In genomic region chr9:34365282-34365681, GRCh38 we compare ENCODE assay signal across 16 cellular contexts. TPM values are rescaled to one million over a fixed set of nuclear protein-coding genes. Genes with fewer than 3 reads are reported as not detected.
DNase-seq lines count a peak whose midpoint lies in the region; ATAC-seq, FAIRE-seq and TF ChIP-seq lines count a peak whose summit lies in the region.
"Had no signal": no experiment of that assay in that cellular context is flagged by ENCODE, and none has a peak within 500 bp of the region (broad histone marks: within the 10 kb centered on the region; RNA-seq: fewer than 3 reads in every experiment).

No MANE protein-coding gene starts in this region.

- WGBS in liver = 25% methylated on average over 2 of the region's 2 CpGs
- WGBS in HepG2 (ENCODE audit: low lambda C conversion rate) = 81% methylated on average over 2 of the region's 2 CpGs
- WGBS in pancreas, 2 donors = 14 to 17% methylated on average over 2 of the region's 2 CpGs

- H3K36me3 ChIP-seq in liver (ENCODE audit: control insufficient read depth in 4 of 4, insufficient read depth in 3 of 4, low read depth in 1 of 4, low read length in 3 of 4) = peaks cover 0 to 3% (median 0%) of the 10 kb centered on the region in 4 donors
- H3K36me3 ChIP-seq in HepG2 (replicated peaks in 1 of 2; ENCODE audit: control insufficient read depth in 1 of 2, insufficient read depth in 2 of 2, low read length in 2 of 2) = peaks cover 6 to 12% of the 10 kb centered on the region in 2 experiments; a peak in 4 of 5 replicates
- peaks cover 0 to 8% (median 5%) of the 10 kb centered on the region in 3 donors for H3K36me3 ChIP-seq in pancreas

- peaks cover 3 to 37% (median 24%) of the 10 kb centered on the region in 4 donors for H3K4me1 ChIP-seq in liver (ENCODE audit: control insufficient read depth in 4 of 4, insufficient read depth in 4 of 4, low read length in 3 of 4)
- H3K4me1 ChIP-seq in HepG2 (ENCODE audit: insufficient read depth, low read length) = peaks cover 36% of the 10 kb centered on the region
- H3K4me1 ChIP-seq in pancreas = peaks cover 0 to 13% (median 6%) of the 10 kb centered on the region in 3 donors

- TF ChIP-seq EP300 in HepG2 (IDR thresholded peaks at IDR 0.05; ENCODE audit: low read depth in 2 of 2, low read length in 2 of 2) = no peak
- no peak for TF ChIP-seq EP300 in HepG2 (CRISPR knock-in tag; IDR thresholded peaks at IDR 0.05; ENCODE audit: borderline replicate concordance)

- no peak overlapping the region for H3K4me2 ChIP-seq in HepG2 (ENCODE audit: low read depth, low read length)

- no TSS peak for BruUV-seq in HepG2 (replicated peaks; lab: Mats Ljungman, UMichigan)

- no peak overlapping the region for H2AFZ ChIP-seq in HepG2 (ENCODE audit: low read length)

- no peak for TF ChIP-seq RAD21 in liver (IDR thresholded peaks at IDR 0.05)
- TF ChIP-seq RAD21 in HepG2 (CRISPR knock-in tag; IDR thresholded peaks at IDR 0.05) = no peak

- FAIRE-seq in HepG2 (lab: Jason Lieb, UNC) (no peak), pancreas (lab: Jason Lieb, UNC) (no peak)
- FAIRE-seq: GM12891, K562 had no signal

- TF ChIP-seq POLR2A in HepG2 (IDR thresholded peaks at IDR 0.05; ENCODE audit: insufficient read depth in 1 of 2, low read depth in 2 of 2, low read length in 2 of 2) = no peak

- in situ Hi-C loops in HepG2 (cut with HindIII; ENCODE audit: extremely low pct_ligation_motif_present, low pct_unique_long_range_greater_than_20kb) = no loop called here

- H3K27ac ChIP-seq in liver (ENCODE audit: low read depth in 1 of 2, low read length in 2 of 2) (no peak overlapping the region), HepG2 (ENCODE audit: extremely low read length, insufficient read depth, low read length) (no peak overlapping the region), pancreas (peak overlapping the region in 1 of 4 donors; percentile 35), caudate nucleus (ENCODE audit: low read depth, low read length) (no peak overlapping the region)
- H3K27ac ChIP-seq: HL-60 had no signal

- ATAC-seq in HepG2 (no peak), pancreas (peak; percentile 34 to 85 (median 69)), GM19463 (IDR thresholded peaks at IDR 0.05; ENCODE audit: unreplicated experiment) (no peak)
- ATAC-seq: K562 had no signal

- H3K79me2 ChIP-seq in HepG2 (ENCODE audit: insufficient read depth, low read length) = no peaks in the 10 kb centered on the region

- no peak for TF ChIP-seq CTCF in liver (IDR thresholded peaks at IDR 0.05; ENCODE audit: low read depth, low read length, missing input control)
- TF ChIP-seq CTCF in HepG2 (CRISPR knock-in tag; IDR thresholded peaks at IDR 0.05) = no peak
- TF ChIP-seq CTCF in pancreas (IDR thresholded peaks at IDR 0.05) = no peak

- H4K20me1 ChIP-seq in HepG2 (ENCODE audit: insufficient read depth, low read length) = no peaks in the 10 kb centered on the region

- H3K27me3 ChIP-seq in liver (ENCODE audit: control insufficient read depth in 4 of 4, insufficient read depth in 4 of 4, low read length in 3 of 4) (no peaks in the 10 kb centered on the region), HepG2 (ENCODE audit: control insufficient read depth in 1 of 2, insufficient read depth in 2 of 2, low read length in 2 of 2) (no peaks in the 10 kb centered on the region), pancreas (no peaks in the 10 kb centered on the region)

- H3K9me3 ChIP-seq in liver (ENCODE audit: control insufficient read depth in 4 of 4, low read length in 3 of 4) (no peaks in the 10 kb centered on the region), HepG2 (ENCODE audit: low read length) (peaks cover 6% of the 10 kb centered on the region; the same call in 1 of the 2 replicates), pancreas (no peaks in the 10 kb centered on the region)

- POLR2A ChIA-PET in HepG2 (lab: Yijun Ruan, JAX) = interaction anchor here (1.0 kb wide), 1 partner anchor 9 kb away, joined by 3 read pairs; no protein-coding TSS in a partner anchor

- no peak for DNase-seq in HepG2 (ENCODE audit: low spot score)
- peak; percentile 14 for DNase-seq in left kidney (ENCODE audit: low read depth, low spot score)
- DNase-seq in pancreas = peak in 1 of 6 donors; percentile 29
- no peak for DNase-seq in caudate nucleus (lab: John Stamatoyannopoulos, UW)
- DNase-seq in 8988T = no peak
- DNase-seq: C1 segment of cervical spinal cord; Calu3; CD4-positive, alpha-beta T cell; DMS 273 treated with DMSO at 0.1 percent for 48 hours; HCEC 1CT; HFFc6 had no signal

- no peak overlapping the region for H3K9ac ChIP-seq in liver (ENCODE audit: low read depth in 1 of 2, low read length in 2 of 2)
- no peak overlapping the region for H3K9ac ChIP-seq in HepG2 (ENCODE audit: insufficient read depth, low read depth, low read length)

- CTCF ChIA-PET in HepG2 (lab: Yijun Ruan, JAX; ENCODE audit: low intra/inter-chr PET ratio, low total read pairs) = no interaction called here

- H3K4me3 ChIP-seq in liver (ENCODE audit: low read depth in 1 of 3, low read length in 3 of 3) = no peak overlapping the region
- H3K4me3 ChIP-seq in HepG2 (replicated peaks in 1 of 3; ENCODE audit: insufficient read depth in 1 of 3, low read depth in 2 of 3, low read length in 3 of 3) = no peak overlapping the region
- no peak overlapping the region for H3K4me3 ChIP-seq in pancreas
- H3K4me3 ChIP-seq: K562 had no signal

- intact Hi-C loops in HepG2 (cut with micrococcal nuclease; ENCODE audit: unreplicated experiment) = no loop called here
- intact Hi-C loops in pancreas (cut with DNase I) = no loop called here

RNA-seq across cellular contexts. Expression of gene MYORG, which starts 11.4 kb away (rescaled TPM):
- total RNA-seq in liver (10 to 100 TPM; 19.0 to 26.6 TPM), HepG2 (2016; rRNA removed; fragmentation: Illumina TruSeq; extraction: Trizol) (14.3 and 22.4 TPM in 2 replicates), pancreas (10 to 100 TPM in 4 of 6 donors, 1 to 10 TPM in 2; 4.0 to 17.5 (median 10.8) TPM)
- polyA plus RNA-seq in liver (10 to 100 TPM; 11.4 to 19.5 TPM), HepG2 (2011; rRNA removed) (11.1 and 11.9 TPM in 2 replicates), pancreas (1 to 10 TPM; 1.8 to 2.3 TPM)
- total RNA-seq in HepG2 (2016; cell fraction: cytosol; rRNA removed; fragmentation: Illumina TruSeq; extraction: Trizol; ENCODE audit: low read depth) = 1.7 and 2.0 TPM in 2 replicates
- 12.6 and 22.5 TPM in 2 replicates for total RNA-seq in HepG2 (2016; cell fraction: insoluble cytoplasmic fraction; rRNA removed; fragmentation: Illumina TruSeq; extraction: Trizol)
- 9.5 and 9.9 TPM in 2 replicates for total RNA-seq in HepG2 (2016; cell fraction: membrane; rRNA removed; fragmentation: Illumina TruSeq; extraction: Trizol)
- 28.9 and 34.2 TPM in 2 replicates for total RNA-seq in HepG2 (2016; cell fraction: nucleus; rRNA removed; fragmentation: Illumina TruSeq; extraction: Trizol)
- polyA plus RNA-seq in HepG2 (2011; cell fraction: cytosol; rRNA removed) = 12.3 and 12.9 TPM in 2 replicates
- 10.1 and 11.3 TPM in 2 replicates for polyA plus RNA-seq in HepG2 (2011; cell fraction: nucleus; rRNA removed)
- 29.5 and 34.5 TPM in 2 replicates for polyA plus RNA-seq in HepG2 (2012)
- 1.9 and 2.0 TPM in 2 replicates for polyA plus RNA-seq in HepG2 (2016; cell fraction: cytosol; fragmentation: Illumina TruSeq; extraction: Trizol; ENCODE audit: low read depth)
- 14.7 and 17.6 TPM in 2 replicates for polyA plus RNA-seq in HepG2 (2016; cell fraction: insoluble cytoplasmic fraction; fragmentation: Illumina TruSeq; extraction: Trizol; ENCODE audit: low read depth)
- 4.6 and 5.0 TPM in 2 replicates for polyA plus RNA-seq in HepG2 (2016; cell fraction: membrane; fragmentation: Illumina TruSeq; extraction: Trizol; ENCODE audit: low read depth)
- 47.4 and 50.2 TPM in 2 replicates for polyA plus RNA-seq in HepG2 (2016; cell fraction: nucleus; fragmentation: Illumina TruSeq; extraction: Trizol; ENCODE audit: insufficient read depth, low read depth)
- polyA minus RNA-seq in HepG2 (2011; rRNA and poly(A)+ RNA removed; ENCODE audit: low replicate concordance) = 4.7 and 30.4 TPM in 2 replicates
- 24.9 and 26.6 TPM in 2 replicates for polyA minus RNA-seq in HepG2 (2011; cell fraction: cytosol; rRNA and poly(A)+ RNA removed)
- 5.0 and 6.7 TPM in 2 replicates for polyA minus RNA-seq in HepG2 (2011; cell fraction: nucleus; rRNA and poly(A)+ RNA removed)

RNA-seq across cellular contexts. Expression of gene NUDT2, which starts 35.9 kb away (rescaled TPM):
- total RNA-seq in liver (10 to 100 TPM in 1 of 2 donors, 1 to 10 TPM in 1; 9.2 to 10.6 TPM), HepG2 (2016; rRNA removed; fragmentation: Illumina TruSeq; extraction: Trizol) (19.9 and 28.0 TPM in 2 replicates), pancreas (10 to 100 TPM in 5 of 6 donors, 1 to 10 TPM in 1; 9.7 to 16.8 (median 13.2) TPM)
- polyA plus RNA-seq in liver (10 to 100 TPM; 20.7 to 23.5 TPM), HepG2 (2011; rRNA removed) (19.9 and 24.6 TPM in 2 replicates), pancreas (10 to 100 TPM; 13.7 to 32.6 TPM)
- total RNA-seq in HepG2 (2016; cell fraction: cytosol; rRNA removed; fragmentation: Illumina TruSeq; extraction: Trizol; ENCODE audit: low read depth) = 10.3 and 10.9 TPM in 2 replicates
- total RNA-seq in HepG2 (2016; cell fraction: insoluble cytoplasmic fraction; rRNA removed; fragmentation: Illumina TruSeq; extraction: Trizol) = 19.3 and 30.3 TPM in 2 replicates
- total RNA-seq in HepG2 (2016; cell fraction: membrane; rRNA removed; fragmentation: Illumina TruSeq; extraction: Trizol) = 15.4 and 16.7 TPM in 2 replicates
- total RNA-seq in HepG2 (2016; cell fraction: nucleus; rRNA removed; fragmentation: Illumina TruSeq; extraction: Trizol) = 7.0 and 9.3 TPM in 2 replicates
- 24.3 and 27.3 TPM in 2 replicates for polyA plus RNA-seq in HepG2 (2011; cell fraction: cytosol; rRNA removed)
- polyA plus RNA-seq in HepG2 (2011; cell fraction: nucleus; rRNA removed) = 6.9 and 7.0 TPM in 2 replicates
- 11.3 and 13.8 TPM in 2 replicates for polyA plus RNA-seq in HepG2 (2012)
- polyA plus RNA-seq in HepG2 (2016; cell fraction: cytosol; fragmentation: Illumina TruSeq; extraction: Trizol; ENCODE audit: low read depth) = 7.8 and 8.4 TPM in 2 replicates
- polyA plus RNA-seq in HepG2 (2016; cell fraction: insoluble cytoplasmic fraction; fragmentation: Illumina TruSeq; extraction: Trizol; ENCODE audit: low read depth) = 22.0 and 27.3 TPM in 2 replicates
- polyA plus RNA-seq in HepG2 (2016; cell fraction: membrane; fragmentation: Illumina TruSeq; extraction: Trizol; ENCODE audit: low read depth) = 11.0 and 15.4 TPM in 2 replicates
- 13.5 and 15.5 TPM in 2 replicates for polyA plus RNA-seq in HepG2 (2016; cell fraction: nucleus; fragmentation: Illumina TruSeq; extraction: Trizol; ENCODE audit: insufficient read depth, low read depth)
- polyA minus RNA-seq in HepG2 (2011; rRNA and poly(A)+ RNA removed; ENCODE audit: low replicate concordance) = 12.3 and 17.3 TPM in 2 replicates
- polyA minus RNA-seq in HepG2 (2011; cell fraction: cytosol; rRNA and poly(A)+ RNA removed) = 3.1 and 4.8 TPM in 2 replicates
- polyA minus RNA-seq in HepG2 (2011; cell fraction: nucleus; rRNA and poly(A)+ RNA removed) = 3.5 and 5.1 TPM in 2 replicates

RNA-seq across cellular contexts. Expression of gene KIF24, which starts 36.2 kb away (rescaled TPM):
- total RNA-seq in liver (1 to 10 TPM in 1 of 2 donors, under 1 TPM in 1; 0.17 to 4.1 TPM), HepG2 (2016; rRNA removed; fragmentation: Illumina TruSeq; extraction: Trizol) (2.8 and 3.0 TPM in 2 replicates), pancreas (under 1 TPM; 0.37 to 0.69 (median 0.48) TPM)
- polyA plus RNA-seq in liver (under 1 TPM; 0.13 to 0.24 TPM), HepG2 (2011; rRNA removed) (1.1 TPM in 2 replicates), pancreas (under 1 TPM; 0.38 to 0.52 TPM)
- total RNA-seq in HepG2 (2016; cell fraction: cytosol; rRNA removed; fragmentation: Illumina TruSeq; extraction: Trizol; ENCODE audit: low read depth) = 0.61 and 0.79 TPM in 2 replicates
- total RNA-seq in HepG2 (2016; cell fraction: insoluble cytoplasmic fraction; rRNA removed; fragmentation: Illumina TruSeq; extraction: Trizol) = 2.9 and 3.1 TPM in 2 replicates
- total RNA-seq in HepG2 (2016; cell fraction: membrane; rRNA removed; fragmentation: Illumina TruSeq; extraction: Trizol) = 0.96 and 1.1 TPM in 2 replicates
- total RNA-seq in HepG2 (2016; cell fraction: nucleus; rRNA removed; fragmentation: Illumina TruSeq; extraction: Trizol) = 4.0 and 4.2 TPM in 2 replicates
- 0.53 and 0.70 TPM in 2 replicates for polyA plus RNA-seq in HepG2 (2011; cell fraction: cytosol; rRNA removed)
- polyA plus RNA-seq in HepG2 (2011; cell fraction: nucleus; rRNA removed) = 1.7 and 1.9 TPM in 2 replicates
- 0.40 and 0.67 TPM in 2 replicates for polyA plus RNA-seq in HepG2 (2012)
- 0.29 and 0.34 TPM in 2 replicates for polyA plus RNA-seq in HepG2 (2016; cell fraction: cytosol; fragmentation: Illumina TruSeq; extraction: Trizol; ENCODE audit: low read depth)
- 1.7 and 2.2 TPM in 2 replicates for polyA plus RNA-seq in HepG2 (2016; cell fraction: insoluble cytoplasmic fraction; fragmentation: Illumina TruSeq; extraction: Trizol; ENCODE audit: low read depth)
- 0.55 and 0.58 TPM in 2 replicates for polyA plus RNA-seq in HepG2 (2016; cell fraction: membrane; fragmentation: Illumina TruSeq; extraction: Trizol; ENCODE audit: low read depth)
- polyA plus RNA-seq in HepG2 (2016; cell fraction: nucleus; fragmentation: Illumina TruSeq; extraction: Trizol; ENCODE audit: insufficient read depth, low read depth) = 3.6 and 4.2 TPM in 2 replicates
- polyA minus RNA-seq in HepG2 (2011; rRNA and poly(A)+ RNA removed; ENCODE audit: low replicate concordance) = 2.8 and 24.8 TPM in 2 replicates
- 0.89 and 1.1 TPM in 2 replicates for polyA minus RNA-seq in HepG2 (2011; cell fraction: cytosol; rRNA and poly(A)+ RNA removed)
- polyA minus RNA-seq in HepG2 (2011; cell fraction: nucleus; rRNA and poly(A)+ RNA removed) = 2.9 and 4.0 TPM in 2 replicates

Comparison
In these comparisons a context has a peak if more than half of its experiments do, and no peak if none do; other contexts are left out.
1. ATAC-seq: peak in pancreas (4 of 4); none in HepG2 (single experiment) and GM19463 (single experiment).